ENCODE assay signal across 14 cellular contexts in the genomic region with DNA sequence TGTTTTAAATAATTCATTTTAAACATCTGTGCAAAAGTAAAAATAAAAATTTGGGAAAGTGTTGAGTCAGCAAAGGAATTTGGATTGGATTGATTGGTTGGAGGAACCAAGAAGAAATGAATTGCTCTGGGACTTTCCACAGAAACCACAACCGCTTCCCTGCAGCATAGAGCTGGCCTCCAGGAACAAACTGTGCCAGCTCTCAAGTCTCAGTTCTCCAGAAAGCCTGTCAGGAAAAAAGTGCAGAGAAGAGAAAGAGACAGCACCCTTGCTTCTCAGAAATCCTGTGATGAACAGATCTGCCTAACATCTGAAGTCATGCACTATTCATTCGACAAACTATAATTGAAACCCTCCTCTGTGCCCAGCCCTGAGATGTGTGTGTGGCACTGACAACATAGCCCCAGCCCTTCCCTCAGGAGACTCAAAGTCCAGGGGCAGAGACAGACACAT. TPM values are rescaled to one million over a fixed set of nuclear protein-coding genes. Genes with fewer than 3 reads are reported as not detected.
DNase-seq lines count a peak whose midpoint lies in the region; FAIRE-seq and TF ChIP-seq lines count a peak whose summit lies in the region.
"Had no signal": no experiment of that assay in that cellular context is flagged by ENCODE, and none has a peak within 500 bp of the region (broad histone marks: within the 10 kb centered on the region; RNA-seq: fewer than 3 reads in every experiment).

No MANE protein-coding gene starts in this region.

- DNase-seq in AG20443 (ENCODE audit: low spot score) (peak; percentile 61), iris pigment epithelial cell (ENCODE audit: low read depth) (peak; percentile 74), small intestine (no peak), adrenal gland (no peak), activated gamma-delta T cell (lab: John Stamatoyannopoulos, UW) (no peak)
- no peak for DNase-seq in activated T-helper 1 cell treated with anti-CD3 and anti-CD28 coated beads, Interleukin-12 subunit alpha, Interleukin-12 subunit beta, Interleukin-2, Interleukin-4 antibody, amounts not matched to agents 30 ng/mL and 10 ng/mL and 1 ng/mL, durations not matched to agents 14 hours and 24 hours and 36 hours (ENCODE audit: low spot score)
- DNase-seq: erythroblast; H9; islet precursor cell; KBM-7; stimulated activated CD4-positive, alpha-beta T cell treated with anti-CD3 and anti-CD28 coated beads, Interleukin-1b, Interleukin-23, amount 100 ng/mL, for 48 hours had no signal

- H3K27ac Mint-ChIP-seq in activated T-helper 1 cell treated with anti-CD3 and anti-CD28 coated beads, Interleukin-12 subunit alpha, Interleukin-12 subunit beta, Interleukin-2, Interleukin-4 antibody, amounts not matched to agents 30 ng/mL and 10 ng/mL and 1 ng/mL, durations not matched to agents 14 hours and 24 hours and 36 hours: peak overlapping the region; percentile 33
- H3K27ac Mint-ChIP-seq: stimulated activated naive CD8-positive, alpha-beta T cell treated with anti-CD3 and anti-CD28 coated beads, Interleukin-15, Interleukin-2, amounts not matched to agents 100 ng/mL and 50 ng/mL, for 24 hours had no signal

- H3K27me3 ChIP-seq in small intestine (ENCODE audit: control insufficient read depth in 2 of 2, insufficient read depth in 2 of 2, low read length in 2 of 2) (no peaks in the 10 kb centered on the region), adrenal gland (no peaks in the 10 kb centered on the region)
- H3K27me3 ChIP-seq: body of pancreas had no signal

- peaks cover 8% of the 10 kb centered on the region for H3K9me3 Mint-ChIP-seq in activated T-helper 1 cell treated with anti-CD3 and anti-CD28 coated beads, Interleukin-12 subunit alpha, Interleukin-12 subunit beta, Interleukin-2, Interleukin-4 antibody, amounts not matched to agents 30 ng/mL and 10 ng/mL and 1 ng/mL, durations not matched to agents 14 hours and 24 hours and 36 hours
- H3K9me3 Mint-ChIP-seq: stimulated activated naive CD8-positive, alpha-beta T cell treated with anti-CD3 and anti-CD28 coated beads, Interleukin-15, Interleukin-2, amounts not matched to agents 100 ng/mL and 50 ng/mL, for 24 hours had no signal

- peaks cover 40% of the 10 kb centered on the region for H3K4me1 Mint-ChIP-seq in activated T-helper 1 cell treated with anti-CD3 and anti-CD28 coated beads, Interleukin-12 subunit alpha, Interleukin-12 subunit beta, Interleukin-2, Interleukin-4 antibody, amounts not matched to agents 30 ng/mL and 10 ng/mL and 1 ng/mL, durations not matched to agents 14 hours and 24 hours and 36 hours (ENCODE audit: low read depth)

- H3K27me3 Mint-ChIP-seq in activated T-helper 1 cell treated with anti-CD3 and anti-CD28 coated beads, Interleukin-12 subunit alpha, Interleukin-12 subunit beta, Interleukin-2, Interleukin-4 antibody, amounts not matched to agents 30 ng/mL and 10 ng/mL and 1 ng/mL, durations not matched to agents 14 hours and 24 hours and 36 hours (ENCODE audit: insufficient read depth): no peaks in the 10 kb centered on the region
- H3K27me3 Mint-ChIP-seq: stimulated activated naive CD8-positive, alpha-beta T cell treated with anti-CD3 and anti-CD28 coated beads, Interleukin-15, Interleukin-2, amounts not matched to agents 100 ng/mL and 50 ng/mL, for 24 hours had no signal

- no peak for FAIRE-seq in small intestine (lab: Jason Lieb, UNC)

- H3K9me3 ChIP-seq in small intestine (ENCODE audit: control insufficient read depth, low read depth) (no peaks in the 10 kb centered on the region), adrenal gland (replicated peaks in 1 of 3) (no peaks in the 10 kb centered on the region)
- H3K9me3 ChIP-seq: body of pancreas had no signal

- intact Hi-C loops in activated T-helper 1 cell treated with anti-CD3 and anti-CD28 coated beads, Interleukin-12 subunit alpha, Interleukin-12 subunit beta, Interleukin-2, Interleukin-4 antibody, amounts not matched to agents 30 ng/mL and 10 ng/mL and 1 ng/mL, durations not matched to agents 14 hours and 24 hours and 36 hours (cut with micrococcal nuclease): no loop called here
- intact Hi-C loops in adrenal gland (cut with DNase I): loop anchor here in 1 of 2 donors (10.0 kb wide), 1 partner anchor 204 kb away; no protein-coding TSS in a partner anchor

- H3K4me3 Mint-ChIP-seq in activated T-helper 1 cell treated with anti-CD3 and anti-CD28 coated beads, Interleukin-12 subunit alpha, Interleukin-12 subunit beta, Interleukin-2, Interleukin-4 antibody, amounts not matched to agents 30 ng/mL and 10 ng/mL and 1 ng/mL, durations not matched to agents 14 hours and 24 hours and 36 hours: no peak overlapping the region
- H3K4me3 Mint-ChIP-seq: H9; stimulated activated naive CD8-positive, alpha-beta T cell treated with anti-CD3 and anti-CD28 coated beads, Interleukin-15, Interleukin-2, amounts not matched to agents 100 ng/mL and 50 ng/mL, for 24 hours had no signal

- H3K27ac ChIP-seq in small intestine (ENCODE audit: low read depth in 1 of 2, low read length in 1 of 2) (peak overlapping the region in 1 of 2 donors; percentile 5), adrenal gland (no peak overlapping the region)
- H3K27ac ChIP-seq: body of pancreas, C4-2B had no signal

- H3K4me1 ChIP-seq in small intestine (ENCODE audit: control insufficient read depth in 2 of 2, insufficient read depth in 1 of 2, low read depth in 1 of 2, low read length in 1 of 2): no peaks in the 10 kb centered on the region
- no peaks in the 10 kb centered on the region for H3K4me1 ChIP-seq in adrenal gland (replicated peaks in 1 of 2)
- H3K4me1 ChIP-seq: body of pancreas had no signal

- 64 to 77% (median 68%) methylated on average over 2 of the region's 2 CpGs for WGBS in small intestine, 3 donors
- WGBS in adrenal gland, 4 donors: 63 to 88% (median 74%) methylated on average over 2 of the region's 2 CpGs

- no peak for TF ChIP-seq CTCF in adrenal gland (IDR thresholded peaks at IDR 0.05)

- no peak for TF ChIP-seq POLR2A in adrenal gland (IDR thresholded peaks at IDR 0.05)

- H3K36me3 Mint-ChIP-seq in activated T-helper 1 cell treated with anti-CD3 and anti-CD28 coated beads, Interleukin-12 subunit alpha, Interleukin-12 subunit beta, Interleukin-2, Interleukin-4 antibody, amounts not matched to agents 30 ng/mL and 10 ng/mL and 1 ng/mL, durations not matched to agents 14 hours and 24 hours and 36 hours (ENCODE audit: low read depth): peaks cover 2% of the 10 kb centered on the region

- H3K36me3 ChIP-seq in small intestine (ENCODE audit: control insufficient read depth in 2 of 2, insufficient read depth in 2 of 2, low read length in 2 of 2): no peaks in the 10 kb centered on the region
- H3K36me3 ChIP-seq in adrenal gland (replicated peaks in 1 of 2): no peaks in the 10 kb centered on the region

- no peak overlapping the region for H3K4me3 ChIP-seq in small intestine (ENCODE audit: low read depth in 1 of 2, low read length in 2 of 2)
- H3K4me3 ChIP-seq in adrenal gland: no peak overlapping the region
- H3K4me3 ChIP-seq: body of pancreas had no signal

RNA-seq across cellular contexts. Expression of gene LYPD3, which starts 14.8 kb away (rescaled TPM):
- total RNA-seq in activated T-helper 1 cell treated with anti-CD3 and anti-CD28 coated beads, Interleukin-12 subunit alpha, Interleukin-12 subunit beta, Interleukin-2, Interleukin-4 antibody, amounts not matched to agents 30 ng/mL and 10 ng/mL and 1 ng/mL, durations not matched to agents 14 hours and 24 hours and 36 hours: 4.1 and 5.3 TPM in 2 replicates
- polyA plus RNA-seq in small intestine (1 to 10 TPM in 1 of 3 donors, under 1 TPM in 1, not detected in 1; 0.73 to 1.1 TPM), adrenal gland (under 1 TPM; 0.48 to 0.73 (median 0.57) TPM)
- total RNA-seq in adrenal gland: 1 to 10 TPM in 5 of 8 donors, under 1 TPM in 3; 0.18 to 1.9 (median 1.2) TPM

RNA-seq across cellular contexts. Expression of gene TEX101, which starts 35.9 kb away (rescaled TPM):
- total RNA-seq in activated T-helper 1 cell treated with anti-CD3 and anti-CD28 coated beads, Interleukin-12 subunit alpha, Interleukin-12 subunit beta, Interleukin-2, Interleukin-4 antibody, amounts not matched to agents 30 ng/mL and 10 ng/mL and 1 ng/mL, durations not matched to agents 14 hours and 24 hours and 36 hours: not detected in 2 replicates
- polyA plus RNA-seq in small intestine (not detected), adrenal gland (not detected)
- total RNA-seq in adrenal gland: not detected
- total RNA-seq: body of pancreas, H9 had no signal

RNA-seq across cellular contexts. Expression of gene PHLDB3, which starts 54.0 kb away (rescaled TPM):
- 26.8 and 28.7 TPM in 2 replicates for total RNA-seq in activated T-helper 1 cell treated with anti-CD3 and anti-CD28 coated beads, Interleukin-12 subunit alpha, Interleukin-12 subunit beta, Interleukin-2, Interleukin-4 antibody, amounts not matched to agents 30 ng/mL and 10 ng/mL and 1 ng/mL, durations not matched to agents 14 hours and 24 hours and 36 hours
- polyA plus RNA-seq in small intestine (10 to 100 TPM in 2 of 3 donors, 1 to 10 TPM in 1; 6.2 to 27.6 (median 19.7) TPM), adrenal gland (10 to 100 TPM in 2 of 3 donors, 1 to 10 TPM in 1; 1.7 to 54.5 (median 33.7) TPM)
- 10 to 100 TPM in 7 of 8 donors, 1 to 10 TPM in 1; 3.5 to 30.7 (median 19.5) TPM for total RNA-seq in adrenal gland

Comparison
In these comparisons a context has a peak if more than half of its experiments do, and no peak if none do; other contexts are left out.
1. DNase-seq: peak in AG20443 (single experiment) and iris pigment epithelial cell (single experiment); none in activated T-helper 1 cell treated with anti-CD3 and anti-CD28 coated beads, Interleukin-12 subunit alpha, Interleukin-12 subunit beta, Interleukin-2, Interleukin-4 antibody, amounts not matched to agents 30 ng/mL and 10 ng/mL and 1 ng/mL, durations not matched to agents 14 hours and 24 hours and 36 hours (single experiment), small intestine (single experiment), adrenal gland (0 of 7) and activated gamma-delta T cell (single experiment).